19 cellular contexts compared by ENCODE assay signal in the genomic region with DNA sequence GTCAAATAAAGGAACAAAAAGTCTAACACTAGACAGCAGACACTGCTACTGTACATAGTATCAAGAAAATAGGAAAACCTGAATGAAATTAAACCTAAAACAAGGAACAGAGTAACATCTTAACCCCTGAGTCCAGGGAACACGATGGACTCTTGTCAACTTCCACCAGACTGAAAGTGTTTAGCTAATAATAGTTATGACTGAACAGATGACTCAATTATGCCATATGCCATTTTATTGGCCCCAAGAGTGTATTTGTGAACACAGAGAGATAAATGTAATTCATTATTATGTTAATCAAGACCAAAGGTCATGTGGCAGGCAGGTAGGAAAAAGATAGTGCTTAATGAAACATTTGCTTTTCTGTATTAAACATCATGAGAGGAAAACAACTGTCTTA. TPM values are rescaled to one million over a fixed set of nuclear protein-coding genes. Genes with fewer than 3 reads are reported as not detected.
"Had no signal": no experiment of that assay in that cellular context is flagged by ENCODE, and none has a peak within 500 bp of the region (broad histone marks: within the 10 kb centered on the region; RNA-seq: fewer than 3 reads in every experiment).

No MANE protein-coding gene starts in this region.

- DNase-seq: activated B cell treated with CpG ODN at 0.5 μM for 24 hours; activated CD4-positive, alpha-beta T cell treated with anti-CD3 and anti-CD28 coated beads, Interleukin-2, amount 10 ng/mL, durations not matched to agents 24 days and 14 days; activated naive CD4-positive, alpha-beta T cell treated with anti-CD3 and anti-CD28 coated beads for 36 hours; caudate nucleus; cortex of kidney; effector memory CD4-positive, alpha-beta T cell; naive B cell; posterior cingulate gyrus; right cardiac atrium; spleen; stimulated activated CD4-positive, alpha-beta T cell treated with anti-CD3 and anti-CD28 coated beads, Interleukin-2, amount 100 ng/mL, for 24 hours; stimulated activated naive CD4-positive, alpha-beta T cell; substantia nigra; T-helper 2 cell; trophoblast cell had no signal

- H3K4me3 ChIP-seq: gastroesophageal sphincter, spleen had no signal

- H3K27ac Mint-ChIP-seq: activated B cell treated with CpG ODN at 0.5 μM for 24 hours; activated CD4-positive, alpha-beta T cell treated with anti-CD3 and anti-CD28 coated beads, Interleukin-2, amount 10 ng/mL, durations not matched to agents 24 days and 14 days; activated naive CD4-positive, alpha-beta T cell treated with anti-CD3 and anti-CD28 coated beads for 36 hours; mesothelial cell of epicardium; naive B cell had no signal

- H3K27ac ChIP-seq: epithelial cell of prostate, gastroesophageal sphincter, spleen had no signal

- H3K27me3 ChIP-seq: gastroesophageal sphincter, spleen had no signal

- H3K4me1 ChIP-seq: gastroesophageal sphincter, spleen had no signal

- H3K36me3 ChIP-seq: gastroesophageal sphincter, spleen had no signal

- H3K36me3 Mint-ChIP-seq: mesothelial cell of epicardium, naive B cell had no signal

- H3K9me3 ChIP-seq: gastroesophageal sphincter, spleen had no signal

- H3K4me3 Mint-ChIP-seq: activated B cell treated with CpG ODN at 0.5 μM for 24 hours; activated CD4-positive, alpha-beta T cell treated with anti-CD3 and anti-CD28 coated beads, Interleukin-2, amount 10 ng/mL, durations not matched to agents 24 days and 14 days; activated naive CD4-positive, alpha-beta T cell treated with anti-CD3 and anti-CD28 coated beads for 36 hours; mesothelial cell of epicardium; naive B cell had no signal

- H3K9me3 Mint-ChIP-seq: activated B cell treated with CpG ODN at 0.5 μM for 24 hours; activated CD4-positive, alpha-beta T cell treated with anti-CD3 and anti-CD28 coated beads, Interleukin-2, amount 10 ng/mL, durations not matched to agents 24 days and 14 days; activated naive CD4-positive, alpha-beta T cell treated with anti-CD3 and anti-CD28 coated beads for 36 hours; mesothelial cell of epicardium; naive B cell had no signal

- H3K4me1 Mint-ChIP-seq: activated B cell treated with CpG ODN at 0.5 μM for 24 hours; activated CD4-positive, alpha-beta T cell treated with anti-CD3 and anti-CD28 coated beads, Interleukin-2, amount 10 ng/mL, durations not matched to agents 24 days and 14 days; mesothelial cell of epicardium; naive B cell had no signal

RNA-seq across cellular contexts. Expression of a gene that starts 58.0 kb away (rescaled TPM):
- total RNA-seq: activated CD4-positive, alpha-beta T cell treated with anti-CD3 and anti-CD28 coated beads, Interleukin-2, amount 10 ng/mL, durations not matched to agents 24 days and 14 days; activated naive CD4-positive, alpha-beta T cell treated with anti-CD3 and anti-CD28 coated beads for 36 hours; lower leg skin; mesothelial cell of epicardium; right cardiac atrium had no signal
- polyA plus RNA-seq: right cardiac atrium had no signal
